ENCODE assay signal across 1 cellular context in genomic region chr1:36824390-36824861, GRCh38.
A peak's percentile ranks its signal among the peaks of the same experiment; 100 is the strongest.
TF ChIP-seq lines count a peak whose summit lies in the region.

No MANE protein-coding gene starts in this region.

TF ChIP-seq in K562, 482 proteins besides CTCF, POLR2A, EP300 and RAD21 (continued from another document and continues in another):
- TF ChIP-seq FOXP4 (CRISPR knock-in tag; IDR thresholded peaks at IDR 0.05; ENCODE audit: borderline replicate concordance) (no peak), ZNF280B (CRISPR knock-in tag; IDR thresholded peaks at IDR 0.05) (no peak), GABPA (tag; conservative IDR thresholded peaks at IDR 0.05; ENCODE audit: low read depth) (peak; percentile 36; the same call in 1 of the 2 replicates), ELF2 (CRISPR knock-in tag; IDR thresholded peaks at IDR 0.05) (no peak), SAP30 (IDR thresholded peaks at IDR 0.05; ENCODE audit: borderline replicate concordance, insufficient read depth, low read depth, low read length, poor library complexity, severe bottlenecking) (no peak), RB1 (IDR thresholded peaks at IDR 0.05; ENCODE audit: low read depth) (no peak), RBBP5 (IDR thresholded peaks at IDR 0.05; ENCODE audit: borderline replicate concordance, insufficient read depth, low read length, poor library complexity, severe bottlenecking) (no peak), FOSL1 (tag; conservative IDR thresholded peaks at IDR 0.05) (no peak), ZNF431 (CRISPR knock-in tag; IDR thresholded peaks at IDR 0.05) (no peak), IFI16 (CRISPR knock-in tag; IDR thresholded peaks at IDR 0.05) (no peak), ETV5 (CRISPR knock-in tag; IDR thresholded peaks at IDR 0.05; ENCODE audit: low read depth) (peak; percentile 71; the same call in 1 of the 2 replicates), MLLT1 (IDR thresholded peaks at IDR 0.05) (no peak), SMARCA5 (IDR thresholded peaks at IDR 0.05) (no peak), C11orf30 (IDR thresholded peaks at IDR 0.05; ENCODE audit: low read depth) (peak; percentile 87), PML (IDR thresholded peaks at IDR 0.05; ENCODE audit: low read length) (no peak), RBFOX2 (IDR thresholded peaks at IDR 0.05; ENCODE audit: low read depth, low read length) (peak; percentile 68), GABPB1 (CRISPR knock-in tag; IDR thresholded peaks at IDR 0.05) (no peak), SMARCB1 (IDR thresholded peaks at IDR 0.05; ENCODE audit: insufficient read length, low read depth) (no peak), JUNB (CRISPR knock-in tag; conservative IDR thresholded peaks at IDR 0.05) (no peak), TARDBP (IDR thresholded peaks at IDR 0.05) (no peak), ZNF766 (CRISPR knock-in tag; conservative IDR thresholded peaks at IDR 0.05) (no peak), MAFF (IDR thresholded peaks at IDR 0.05; ENCODE audit: low read length) (peak; percentile 65; the same call in 1 of the 2 replicates), POLR2H (tag; IDR thresholded peaks at IDR 0.05; ENCODE audit: low read depth) (no peak), PHF20 (IDR thresholded peaks at IDR 0.05; ENCODE audit: partially characterized antibody) (no peak), TOE1 (IDR thresholded peaks at IDR 0.05; ENCODE audit: borderline replicate concordance) (no peak), TOE1 (CRISPR knock-in tag; IDR thresholded peaks at IDR 0.05; ENCODE audit: borderline replicate concordance, low read depth) (no peak), ZSCAN29 (IDR thresholded peaks at IDR 0.05) (no peak), LARP7 (IDR thresholded peaks at IDR 0.05) (no peak), SMAD4 (CRISPR knock-in tag; conservative IDR thresholded peaks at IDR 0.05) (0 out of 2 replicates have a peak, but pooled peaks have one; percentile 28), HBP1 (CRISPR knock-in tag; IDR thresholded peaks at IDR 0.05) (no peak), U2AF1 (optimal IDR thresholded peaks at IDR 0.05; ENCODE audit: low read depth, low read length) (no peak), TCFL5 (CRISPR knock-in tag; conservative IDR thresholded peaks at IDR 0.05) (no peak), ILK (tag; IDR thresholded peaks at IDR 0.05; ENCODE audit: borderline replicate concordance, low read depth) (no peak)
- TF ChIP-seq, protein P1, sequence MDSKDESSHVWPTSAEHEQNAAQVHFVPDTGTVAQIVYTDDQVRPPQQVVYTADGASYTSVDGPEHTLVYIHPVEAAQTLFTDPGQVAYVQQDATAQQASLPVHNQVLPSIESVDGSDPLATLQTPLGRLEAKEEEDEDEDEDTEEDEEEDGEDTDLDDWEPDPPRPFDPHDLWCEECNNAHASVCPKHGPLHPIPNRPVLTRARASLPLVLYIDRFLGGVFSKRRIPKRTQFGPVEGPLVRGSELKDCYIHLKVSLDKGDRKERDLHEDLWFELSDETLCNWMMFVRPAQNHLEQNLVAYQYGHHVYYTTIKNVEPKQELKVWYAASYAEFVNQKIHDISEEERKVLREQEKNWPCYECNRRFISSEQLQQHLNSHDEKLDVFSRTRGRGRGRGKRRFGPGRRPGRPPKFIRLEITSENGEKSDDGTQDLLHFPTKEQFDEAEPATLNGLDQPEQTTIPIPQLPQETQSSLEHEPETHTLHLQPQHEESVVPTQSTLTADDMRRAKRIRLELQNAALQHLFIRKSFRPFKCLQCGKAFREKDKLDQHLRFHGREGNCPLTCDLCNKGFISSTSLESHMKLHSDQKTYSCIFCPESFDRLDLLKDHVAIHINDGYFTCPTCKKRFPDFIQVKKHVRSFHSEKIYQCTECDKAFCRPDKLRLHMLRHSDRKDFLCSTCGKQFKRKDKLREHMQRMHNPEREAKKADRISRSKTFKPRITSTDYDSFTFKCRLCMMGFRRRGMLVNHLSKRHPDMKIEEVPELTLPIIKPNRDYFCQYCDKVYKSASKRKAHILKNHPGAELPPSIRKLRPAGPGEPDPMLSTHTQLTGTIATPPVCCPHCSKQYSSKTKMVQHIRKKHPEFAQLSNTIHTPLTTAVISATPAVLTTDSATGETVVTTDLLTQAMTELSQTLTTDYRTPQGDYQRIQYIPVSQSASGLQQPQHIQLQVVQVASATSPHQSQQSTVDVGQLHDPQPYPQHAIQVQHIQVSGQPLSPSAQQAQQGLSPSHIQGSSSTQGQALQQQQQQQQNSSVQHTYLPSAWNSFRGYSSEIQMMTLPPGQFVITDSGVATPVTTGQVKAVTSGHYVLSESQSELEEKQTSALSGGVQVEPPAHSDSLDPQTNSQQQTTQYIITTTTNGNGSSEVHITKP (IDR thresholded peaks at IDR 0.05; ENCODE audit: partially characterized antibody) = no peak
- TF ChIP-seq, protein P2, sequence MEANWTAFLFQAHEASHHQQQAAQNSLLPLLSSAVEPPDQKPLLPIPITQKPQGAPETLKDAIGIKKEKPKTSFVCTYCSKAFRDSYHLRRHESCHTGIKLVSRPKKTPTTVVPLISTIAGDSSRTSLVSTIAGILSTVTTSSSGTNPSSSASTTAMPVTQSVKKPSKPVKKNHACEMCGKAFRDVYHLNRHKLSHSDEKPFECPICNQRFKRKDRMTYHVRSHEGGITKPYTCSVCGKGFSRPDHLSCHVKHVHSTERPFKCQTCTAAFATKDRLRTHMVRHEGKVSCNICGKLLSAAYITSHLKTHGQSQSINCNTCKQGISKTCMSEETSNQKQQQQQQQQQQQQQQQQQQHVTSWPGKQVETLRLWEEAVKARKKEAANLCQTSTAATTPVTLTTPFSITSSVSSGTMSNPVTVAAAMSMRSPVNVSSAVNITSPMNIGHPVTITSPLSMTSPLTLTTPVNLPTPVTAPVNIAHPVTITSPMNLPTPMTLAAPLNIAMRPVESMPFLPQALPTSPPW (CRISPR knock-in tag; IDR thresholded peaks at IDR 0.05) = peak; percentile 74
- TF ChIP-seq, protein P3, sequence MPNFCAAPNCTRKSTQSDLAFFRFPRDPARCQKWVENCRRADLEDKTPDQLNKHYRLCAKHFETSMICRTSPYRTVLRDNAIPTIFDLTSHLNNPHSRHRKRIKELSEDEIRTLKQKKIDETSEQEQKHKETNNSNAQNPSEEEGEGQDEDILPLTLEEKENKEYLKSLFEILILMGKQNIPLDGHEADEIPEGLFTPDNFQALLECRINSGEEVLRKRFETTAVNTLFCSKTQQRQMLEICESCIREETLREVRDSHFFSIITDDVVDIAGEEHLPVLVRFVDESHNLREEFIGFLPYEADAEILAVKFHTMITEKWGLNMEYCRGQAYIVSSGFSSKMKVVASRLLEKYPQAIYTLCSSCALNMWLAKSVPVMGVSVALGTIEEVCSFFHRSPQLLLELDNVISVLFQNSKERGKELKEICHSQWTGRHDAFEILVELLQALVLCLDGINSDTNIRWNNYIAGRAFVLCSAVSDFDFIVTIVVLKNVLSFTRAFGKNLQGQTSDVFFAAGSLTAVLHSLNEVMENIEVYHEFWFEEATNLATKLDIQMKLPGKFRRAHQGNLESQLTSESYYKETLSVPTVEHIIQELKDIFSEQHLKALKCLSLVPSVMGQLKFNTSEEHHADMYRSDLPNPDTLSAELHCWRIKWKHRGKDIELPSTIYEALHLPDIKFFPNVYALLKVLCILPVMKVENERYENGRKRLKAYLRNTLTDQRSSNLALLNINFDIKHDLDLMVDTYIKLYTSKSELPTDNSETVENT (CRISPR knock-in tag; IDR thresholded peaks at IDR 0.05) = no peak
- TF ChIP-seq, protein P4, sequence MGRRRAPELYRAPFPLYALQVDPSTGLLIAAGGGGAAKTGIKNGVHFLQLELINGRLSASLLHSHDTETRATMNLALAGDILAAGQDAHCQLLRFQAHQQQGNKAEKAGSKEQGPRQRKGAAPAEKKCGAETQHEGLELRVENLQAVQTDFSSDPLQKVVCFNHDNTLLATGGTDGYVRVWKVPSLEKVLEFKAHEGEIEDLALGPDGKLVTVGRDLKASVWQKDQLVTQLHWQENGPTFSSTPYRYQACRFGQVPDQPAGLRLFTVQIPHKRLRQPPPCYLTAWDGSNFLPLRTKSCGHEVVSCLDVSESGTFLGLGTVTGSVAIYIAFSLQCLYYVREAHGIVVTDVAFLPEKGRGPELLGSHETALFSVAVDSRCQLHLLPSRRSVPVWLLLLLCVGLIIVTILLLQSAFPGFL (CRISPR knock-in tag; IDR thresholded peaks at IDR 0.05) = no peak
- TF ChIP-seq, protein P5, sequence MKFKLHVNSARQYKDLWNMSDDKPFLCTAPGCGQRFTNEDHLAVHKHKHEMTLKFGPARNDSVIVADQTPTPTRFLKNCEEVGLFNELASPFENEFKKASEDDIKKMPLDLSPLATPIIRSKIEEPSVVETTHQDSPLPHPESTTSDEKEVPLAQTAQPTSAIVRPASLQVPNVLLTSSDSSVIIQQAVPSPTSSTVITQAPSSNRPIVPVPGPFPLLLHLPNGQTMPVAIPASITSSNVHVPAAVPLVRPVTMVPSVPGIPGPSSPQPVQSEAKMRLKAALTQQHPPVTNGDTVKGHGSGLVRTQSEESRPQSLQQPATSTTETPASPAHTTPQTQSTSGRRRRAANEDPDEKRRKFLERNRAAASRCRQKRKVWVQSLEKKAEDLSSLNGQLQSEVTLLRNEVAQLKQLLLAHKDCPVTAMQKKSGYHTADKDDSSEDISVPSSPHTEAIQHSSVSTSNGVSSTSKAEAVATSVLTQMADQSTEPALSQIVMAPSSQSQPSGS (CRISPR knock-in tag; IDR thresholded peaks at IDR 0.05) = no peak
- TF ChIP-seq, protein P6, sequence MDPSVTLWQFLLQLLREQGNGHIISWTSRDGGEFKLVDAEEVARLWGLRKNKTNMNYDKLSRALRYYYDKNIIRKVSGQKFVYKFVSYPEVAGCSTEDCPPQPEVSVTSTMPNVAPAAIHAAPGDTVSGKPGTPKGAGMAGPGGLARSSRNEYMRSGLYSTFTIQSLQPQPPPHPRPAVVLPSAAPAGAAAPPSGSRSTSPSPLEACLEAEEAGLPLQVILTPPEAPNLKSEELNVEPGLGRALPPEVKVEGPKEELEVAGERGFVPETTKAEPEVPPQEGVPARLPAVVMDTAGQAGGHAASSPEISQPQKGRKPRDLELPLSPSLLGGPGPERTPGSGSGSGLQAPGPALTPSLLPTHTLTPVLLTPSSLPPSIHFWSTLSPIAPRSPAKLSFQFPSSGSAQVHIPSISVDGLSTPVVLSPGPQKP (CRISPR knock-in tag; IDR thresholded peaks at IDR 0.05) = no peak
- TF ChIP-seq, protein P7, sequence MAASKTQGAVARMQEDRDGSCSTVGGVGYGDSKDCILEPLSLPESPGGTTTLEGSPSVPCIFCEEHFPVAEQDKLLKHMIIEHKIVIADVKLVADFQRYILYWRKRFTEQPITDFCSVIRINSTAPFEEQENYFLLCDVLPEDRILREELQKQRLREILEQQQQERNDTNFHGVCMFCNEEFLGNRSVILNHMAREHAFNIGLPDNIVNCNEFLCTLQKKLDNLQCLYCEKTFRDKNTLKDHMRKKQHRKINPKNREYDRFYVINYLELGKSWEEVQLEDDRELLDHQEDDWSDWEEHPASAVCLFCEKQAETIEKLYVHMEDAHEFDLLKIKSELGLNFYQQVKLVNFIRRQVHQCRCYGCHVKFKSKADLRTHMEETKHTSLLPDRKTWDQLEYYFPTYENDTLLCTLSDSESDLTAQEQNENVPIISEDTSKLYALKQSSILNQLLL (CRISPR knock-in tag; IDR thresholded peaks at IDR 0.05; ENCODE audit: borderline replicate concordance) = no peak
- TF ChIP-seq, protein P8, sequence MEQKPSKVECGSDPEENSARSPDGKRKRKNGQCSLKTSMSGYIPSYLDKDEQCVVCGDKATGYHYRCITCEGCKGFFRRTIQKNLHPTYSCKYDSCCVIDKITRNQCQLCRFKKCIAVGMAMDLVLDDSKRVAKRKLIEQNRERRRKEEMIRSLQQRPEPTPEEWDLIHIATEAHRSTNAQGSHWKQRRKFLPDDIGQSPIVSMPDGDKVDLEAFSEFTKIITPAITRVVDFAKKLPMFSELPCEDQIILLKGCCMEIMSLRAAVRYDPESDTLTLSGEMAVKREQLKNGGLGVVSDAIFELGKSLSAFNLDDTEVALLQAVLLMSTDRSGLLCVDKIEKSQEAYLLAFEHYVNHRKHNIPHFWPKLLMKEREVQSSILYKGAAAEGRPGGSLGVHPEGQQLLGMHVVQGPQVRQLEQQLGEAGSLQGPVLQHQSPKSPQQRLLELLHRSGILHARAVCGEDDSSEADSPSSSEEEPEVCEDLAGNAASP (IDR thresholded peaks at IDR 0.05) = no peak
